ENCODE assay signal across 9 cellular contexts in the genomic region with DNA sequence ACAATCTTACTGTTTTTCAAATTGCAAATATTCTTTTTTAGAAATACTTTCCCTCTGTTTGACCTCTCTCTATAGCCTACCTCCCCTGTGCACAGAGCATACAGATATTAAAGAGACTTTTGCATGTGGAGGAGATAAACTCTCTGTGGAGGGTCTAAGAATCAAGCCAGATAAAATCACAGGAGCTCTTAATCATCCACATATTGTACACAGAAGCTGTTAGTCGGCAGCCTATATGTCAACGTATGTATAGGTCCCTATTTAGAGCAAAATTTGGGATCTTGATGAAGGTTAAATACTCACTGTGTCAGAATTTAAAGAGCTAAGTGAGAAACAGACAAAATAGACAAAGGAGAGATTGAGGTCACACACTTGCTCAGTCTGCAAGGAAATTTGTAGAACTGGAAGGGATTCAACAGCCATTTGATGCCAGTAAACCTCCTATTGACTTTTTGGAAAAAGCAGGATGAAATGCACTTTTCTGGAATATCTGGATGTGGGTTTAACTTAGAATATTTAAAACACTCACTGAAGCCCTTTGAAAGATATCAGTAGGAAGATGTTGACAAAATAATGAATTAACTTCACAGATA. TPM values are rescaled to one million over a fixed set of nuclear protein-coding genes. Genes with fewer than 3 reads are reported as not detected.
A peak's percentile ranks its signal among the peaks of the same experiment; 100 is the strongest.
DNase-seq lines count a peak whose midpoint lies in the region; ATAC-seq, FAIRE-seq and TF ChIP-seq lines count a peak whose summit lies in the region.
"Had no signal": no experiment of that assay in that cellular context is flagged by ENCODE, and none has a peak within 500 bp of the region (broad histone marks: within the 10 kb centered on the region; RNA-seq: fewer than 3 reads in every experiment).

No MANE protein-coding gene starts in this region.

- peak overlapping the region; percentile 100 for H3K27ac Mint-ChIP-seq in T-helper 2 cell treated with Interferon-gamma antibody and Interleukin-4, amounts not matched to agents 5 μg/mL and 100 μg/mL, for 36 hours
- H3K27ac Mint-ChIP-seq in activated naive CD8-positive, alpha-beta T cell treated with anti-CD3 and anti-CD28 coated beads for 36 hours: peak overlapping the region; percentile 72

- ATAC-seq in HG02973 (IDR thresholded peaks at IDR 0.05; ENCODE audit: unreplicated experiment): no peak

- peaks cover 69% of the 10 kb centered on the region for H3K4me1 ChIP-seq in keratinocyte (ENCODE audit: control insufficient read depth, extremely low read depth, insufficient read depth, low read length)

- no peak overlapping the region for H3K4me3 ChIP-seq in keratinocyte (ENCODE audit: control insufficient read depth in 2 of 3, extremely low read depth in 1 of 3, insufficient read depth in 2 of 3, low read depth in 1 of 3, low read length in 3 of 3)

- H3K4me3 Mint-ChIP-seq in T-helper 2 cell treated with Interferon-gamma antibody and Interleukin-4, amounts not matched to agents 5 μg/mL and 100 μg/mL, for 36 hours: peak overlapping the region; percentile 8
- no peak overlapping the region for H3K4me3 Mint-ChIP-seq in activated naive CD8-positive, alpha-beta T cell treated with anti-CD3 and anti-CD28 coated beads for 36 hours

- H3K9ac ChIP-seq in keratinocyte (ENCODE audit: control insufficient read depth, extremely low read depth, insufficient read depth, low read length): peak overlapping the region; percentile 99

- H3K36me3 ChIP-seq in keratinocyte (ENCODE audit: control insufficient read depth in 2 of 2, extremely low read depth in 1 of 2, insufficient read depth in 2 of 2, low read length in 2 of 2): no peaks in the 10 kb centered on the region

- H3K9me1 ChIP-seq in keratinocyte (ENCODE audit: control insufficient read depth, extremely low read depth, insufficient read depth, low read length): no peaks in the 10 kb centered on the region

- TF ChIP-seq CTCF in keratinocyte (optimal IDR thresholded peaks at IDR 0.05 in 1 of 3, IDR thresholded peaks at IDR 0.05 in 1 of 3, conservative IDR thresholded peaks at IDR 0.05 in 1 of 3; ENCODE audit: extremely low read depth in 1 of 3, insufficient read depth in 2 of 3, low read length in 3 of 3): no peak

- H3K9me3 Mint-ChIP-seq in T-helper 2 cell treated with Interferon-gamma antibody and Interleukin-4, amounts not matched to agents 5 μg/mL and 100 μg/mL, for 36 hours: no peaks in the 10 kb centered on the region
- H3K9me3 Mint-ChIP-seq in activated naive CD8-positive, alpha-beta T cell treated with anti-CD3 and anti-CD28 coated beads for 36 hours: no peaks in the 10 kb centered on the region

- H3K4me2 ChIP-seq in keratinocyte (ENCODE audit: control insufficient read depth, extremely low read depth, insufficient read depth, low read depth, low read length): peak overlapping the region; percentile 96

- H4K20me1 ChIP-seq in keratinocyte (ENCODE audit: control insufficient read depth, extremely low read depth, insufficient read depth, low read length): no peaks in the 10 kb centered on the region

- H3K4me1 Mint-ChIP-seq in T-helper 2 cell treated with Interferon-gamma antibody and Interleukin-4, amounts not matched to agents 5 μg/mL and 100 μg/mL, for 36 hours (ENCODE audit: low read depth): peaks cover 40% of the 10 kb centered on the region
- peaks cover 45% of the 10 kb centered on the region for H3K4me1 Mint-ChIP-seq in activated naive CD8-positive, alpha-beta T cell treated with anti-CD3 and anti-CD28 coated beads for 36 hours

- peaks cover 3% of the 10 kb centered on the region for H3K27me3 Mint-ChIP-seq in T-helper 2 cell treated with Interferon-gamma antibody and Interleukin-4, amounts not matched to agents 5 μg/mL and 100 μg/mL, for 36 hours (ENCODE audit: low read depth)
- no peaks in the 10 kb centered on the region for H3K27me3 Mint-ChIP-seq in activated naive CD8-positive, alpha-beta T cell treated with anti-CD3 and anti-CD28 coated beads for 36 hours

- H3K27me3 ChIP-seq in keratinocyte (ENCODE audit: control insufficient read depth, extremely low read depth, insufficient read depth, low read length): no peaks in the 10 kb centered on the region

- peaks cover 2% of the 10 kb centered on the region for H3K79me2 ChIP-seq in keratinocyte (ENCODE audit: control insufficient read depth, insufficient read depth, low read length)

- no peaks in the 10 kb centered on the region for H3K9me3 ChIP-seq in keratinocyte (ENCODE audit: control insufficient read depth, low read depth, low read length)

- peak overlapping the region; percentile 100 for H3K27ac ChIP-seq in keratinocyte (ENCODE audit: control insufficient read depth, insufficient read depth, low read length)

- FAIRE-seq in keratinocyte (lab: Jason Lieb, UNC): no peak

- peaks cover 2% of the 10 kb centered on the region for H3K36me3 Mint-ChIP-seq in T-helper 2 cell treated with Interferon-gamma antibody and Interleukin-4, amounts not matched to agents 5 μg/mL and 100 μg/mL, for 36 hours (ENCODE audit: low read depth)
- H3K36me3 Mint-ChIP-seq in activated naive CD8-positive, alpha-beta T cell treated with anti-CD3 and anti-CD28 coated beads for 36 hours: peaks cover 4% of the 10 kb centered on the region

- dilution Hi-C loops in keratinocyte (cut with MboI; ENCODE audit: extremely low pct_ligation_motif_present, low sequenced_read_pairs): no loop called here

- no peak for DNase-seq in T-helper 2 cell treated with Interferon-gamma antibody and Interleukin-4, amounts not matched to agents 5 μg/mL and 100 μg/mL, for 36 hours (ENCODE audit: low spot score)
- no peak for DNase-seq in T-helper 2 cell
- no peak for DNase-seq in activated naive CD8-positive, alpha-beta T cell treated with anti-CD3 and anti-CD28 coated beads for 36 hours
- DNase-seq in keratinocyte (ENCODE audit: low read depth, low spot score): no peak
- peak; percentile 56 for DNase-seq in superior temporal gyrus (ENCODE audit: extremely low spot score)
- no peak for DNase-seq in kidney glomerular epithelial cell (lab: John Stamatoyannopoulos, UW)
- DNase-seq in DMS153 treated with DMSO at 0.1 percent for 48 hours (lab: John Stamatoyannopoulos, UW; ENCODE audit: unreplicated experiment): no peak
- DNase-seq: stimulated activated CD4-positive, alpha-beta T cell treated with anti-CD3 and anti-CD28 coated beads, Interleukin-4, amount 100 ng/mL, for 24 hours had no signal

- H2AFZ ChIP-seq in keratinocyte (ENCODE audit: control insufficient read depth, low read length): no peak overlapping the region

RNA-seq across cellular contexts. Expression of gene IRF2BP2, which starts 4.1 kb away (rescaled TPM):
- 100 to 1,000 TPM; 109 to 111 TPM for total RNA-seq in activated naive CD8-positive, alpha-beta T cell treated with anti-CD3 and anti-CD28 coated beads for 36 hours
- 29.9 to 59.7 TPM (median 40.2 TPM) in 3 replicates for polyA plus RNA-seq in keratinocyte
- 22.8 TPM for polyA plus RNA-seq in keratinocyte (2011; ENCODE audit: low read depth)
- 31.4 and 43.0 TPM in 2 replicates for polyA plus RNA-seq in keratinocyte (2011; cell fraction: cytosol; rRNA removed)
- 108 and 150 TPM in 2 replicates for polyA plus RNA-seq in keratinocyte (2011; cell fraction: nucleus; rRNA removed)
- 67.8 and 84.7 TPM in 2 replicates for polyA plus RNA-seq in keratinocyte (2012; ENCODE audit: low replicate concordance)
- polyA minus RNA-seq in keratinocyte: 53.6 to 120 TPM (median 53.7 TPM) in 3 replicates
- polyA minus RNA-seq in keratinocyte (2011; cell fraction: cytosol; rRNA and poly(A)+ RNA removed): 87.9 TPM
- 76.1 and 79.2 TPM in 2 replicates for polyA minus RNA-seq in keratinocyte (2011; cell fraction: nucleus; rRNA and poly(A)+ RNA removed)
